Comparison of ENCODE assay signal across 2 cellular contexts in genomic region chr17:49229805-49230600, GRCh38.
A peak's percentile ranks its signal among the peaks of the same experiment; 100 is the strongest.
TF ChIP-seq lines count a peak whose summit lies in the region.

No MANE protein-coding gene starts in this region.

TF ChIP-seq in A549, 52 proteins besides CTCF, POLR2A, EP300 and RAD21:
- TF ChIP-seq FOSL2 (IDR thresholded peaks at IDR 0.05) (no peak), FOSL2 (CRISPR knock-in tag; IDR thresholded peaks at IDR 0.05) (no peak), ZFP36 (IDR thresholded peaks at IDR 0.05; ENCODE audit: borderline replicate concordance, partially characterized antibody) (peak; percentile 67)

TF ChIP-seq in GM12878, 131 proteins besides CTCF, POLR2A, EP300 and RAD21:
- TF ChIP-seq MYC (IDR thresholded peaks at IDR 0.05; ENCODE audit: insufficient read depth, insufficient read length, insufficient replicate concordance, low read length, severe bottlenecking) (no peak), NR2F1 (conservative IDR thresholded peaks at IDR 0.05) (no peak), REST (IDR thresholded peaks at IDR 0.05; ENCODE audit: low read depth, low read length) (no peak), YY1 (IDR thresholded peaks at IDR 0.05; ENCODE audit: low read depth, low read length) (no peak), ASH2L (IDR thresholded peaks at IDR 0.05; ENCODE audit: borderline replicate concordance, low read depth) (no peak), ATF2 (IDR thresholded peaks at IDR 0.05; ENCODE audit: low read length) (no peak; the same call in 1 of the 2 replicates), IRF4 (IDR thresholded peaks at IDR 0.05; ENCODE audit: low read depth, low read length) (no peak), EGR1 (IDR thresholded peaks at IDR 0.05; ENCODE audit: borderline replicate concordance in 1 of 2, low read depth in 2 of 2, low read length in 2 of 2) (peak in 1 of 2 experiments; percentile 14; a peak in 1 of 3 replicates), KDM1A (IDR thresholded peaks at IDR 0.05; ENCODE audit: borderline replicate concordance) (no peak), BCL3 (IDR thresholded peaks at IDR 0.05; ENCODE audit: borderline replicate concordance, insufficient read depth, low read depth, low read length, poor library complexity, severe bottlenecking) (peak; percentile 22), FOS (IDR thresholded peaks at IDR 0.05; ENCODE audit: borderline replicate concordance, extremely low read depth, insufficient read length) (no peak), USF2 (IDR thresholded peaks at IDR 0.05; ENCODE audit: borderline replicate concordance, low read depth, low read length) (no peak), SMC3 (IDR thresholded peaks at IDR 0.05; ENCODE audit: borderline replicate concordance, low read length) (no peak), BRCA1 (IDR thresholded peaks at IDR 0.05; ENCODE audit: low read depth, low read length) (no peak), MAX (IDR thresholded peaks at IDR 0.05; ENCODE audit: low read depth, low read length) (no peak)
